Comparison of ENCODE assay signal across 1 cellular context in genomic region chr7:159061209-159061608, GRCh38.
TF ChIP-seq lines count a peak whose summit lies in the region.

No MANE protein-coding gene starts in this region.

TF ChIP-seq in GM23338, 12 proteins besides CTCF, POLR2A, EP300 and RAD21:
- TF ChIP-seq ZNF462 (CRISPR knock-in tag; IDR thresholded peaks at IDR 0.05) (no peak), CREB1 (CRISPR knock-in tag; IDR thresholded peaks at IDR 0.05; ENCODE audit: low read depth) (no peak), NANOG (IDR thresholded peaks at IDR 0.05; ENCODE audit: borderline replicate concordance) (no peak), ZNF114 (CRISPR knock-in tag; IDR thresholded peaks at IDR 0.05) (no peak), STAT1 (IDR thresholded peaks at IDR 0.05; ENCODE audit: unreplicated experiment) (no peak), REST (IDR thresholded peaks at IDR 0.05; ENCODE audit: unreplicated experiment) (no peak), POLR2AphosphoS5 (IDR thresholded peaks at IDR 0.05; ENCODE audit: low read depth) (no peak), JUNB (IDR thresholded peaks at IDR 0.05; ENCODE audit: unreplicated experiment) (no peak), EZH2phosphoT487 (IDR thresholded peaks at IDR 0.05; ENCODE audit: unreplicated experiment) (no peak), ZNF331 (CRISPR knock-in tag; IDR thresholded peaks at IDR 0.05; ENCODE audit: low read depth) (no peak), ETS1 (IDR thresholded peaks at IDR 0.05) (no peak), EZH2 (IDR thresholded peaks at IDR 0.05; ENCODE audit: low read depth, unreplicated experiment) (no peak)
